Comparison of ENCODE assay signal across 8 cellular contexts in the genomic region with DNA sequence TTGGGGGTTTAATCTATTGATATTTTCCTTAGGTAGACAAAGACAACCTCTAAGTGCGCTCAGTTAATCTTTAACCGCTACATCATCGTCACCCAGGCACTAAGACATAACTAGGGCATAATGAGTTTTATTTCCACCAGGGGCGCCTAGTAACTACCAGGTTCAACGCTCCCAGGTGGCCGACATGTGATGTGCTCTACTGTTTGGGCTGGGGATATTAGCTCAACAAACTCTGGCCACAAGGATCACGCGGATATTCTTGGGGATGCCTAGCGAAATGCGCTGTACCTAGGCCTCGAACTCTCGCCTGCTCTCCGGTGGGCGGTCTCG. TPM values are rescaled to one million over a fixed set of nuclear protein-coding genes. Genes with fewer than 3 reads are reported as not detected.
DNase-seq lines count a peak whose midpoint lies in the region; ATAC-seq and TF ChIP-seq lines count a peak whose summit lies in the region.

No MANE protein-coding gene starts in this region.

- DNase-seq in AG04449 (ENCODE audit: low read depth, low spot score) (no peak), NCI-H146 (lab: John Stamatoyannopoulos, UW) (peak; percentile 60), WTC11 (ENCODE audit: low spot score) (no peak), endothelial cell (ENCODE audit: low spot score) (no peak), natural killer cell (no peak), NCI-H187 treated with DMSO at 0.1 percent for 48 hours (lab: John Stamatoyannopoulos, UW) (no peak)

- H3K27me3 Mint-ChIP-seq in WTC11 (ENCODE audit: low read depth) = no peaks in the 10 kb centered on the region
- H3K27me3 Mint-ChIP-seq in endothelial cell (ENCODE audit: unreplicated experiment) = no peaks in the 10 kb centered on the region
- no peaks in the 10 kb centered on the region for H3K27me3 Mint-ChIP-seq in natural killer cell (ENCODE audit: low read depth in 2 of 2)

- peaks cover 48% of the 10 kb centered on the region for H3K4me1 Mint-ChIP-seq in WTC11
- peaks cover 40% of the 10 kb centered on the region for H3K4me1 Mint-ChIP-seq in endothelial cell (ENCODE audit: unreplicated experiment)
- peaks cover 56 to 58% of the 10 kb centered on the region in 2 donors for H3K4me1 Mint-ChIP-seq in natural killer cell

- H3K36me3 Mint-ChIP-seq in WTC11 (peaks cover 6% of the 10 kb centered on the region; the same call in 1 of the 2 replicates), endothelial cell (ENCODE audit: low read depth, unreplicated experiment) (peaks cover 7% of the 10 kb centered on the region), natural killer cell (no peaks in the 10 kb centered on the region)

- peak overlapping the region; percentile 98 for H3K4me3 ChIP-seq in AG04449 (ENCODE audit: low read depth, low read length)

- CTCF ChIA-PET in AG04449 (lab: Yijun Ruan, JAX) (interaction anchor here (1.0 to 1.5 kb wide), 3 partner anchors 9 to 77 kb away, joined by 3 to 5 read pairs (median 3); no protein-coding TSS in a partner anchor), WTC11 (lab: Charles Lee) (interaction anchor here (0.9 to 1.9 kb wide), 9 partner anchors 11 to 423 kb away, joined by 3 to 6 read pairs (median 4); a partner anchor contains a TSS)

- H3K27ac Mint-ChIP-seq in WTC11 (peak overlapping the region; percentile 99), endothelial cell (ENCODE audit: unreplicated experiment) (peak overlapping the region; percentile 87), natural killer cell (peak overlapping the region; percentile 99)

- H3K4me3 Mint-ChIP-seq in WTC11 = peak overlapping the region; percentile 96
- H3K4me3 Mint-ChIP-seq in endothelial cell (ENCODE audit: unreplicated experiment) = peak overlapping the region; percentile 96
- H3K4me3 Mint-ChIP-seq in natural killer cell = peak overlapping the region; percentile 99

- peaks cover 13% of the 10 kb centered on the region for H3K9me3 Mint-ChIP-seq in WTC11
- H3K9me3 Mint-ChIP-seq in endothelial cell (ENCODE audit: unreplicated experiment) = no peaks in the 10 kb centered on the region
- no peaks in the 10 kb centered on the region for H3K9me3 Mint-ChIP-seq in natural killer cell

- POLR2A ChIA-PET in AG04449 (lab: Yijun Ruan, JAX) = interaction anchor here (0.7 to 1.2 kb wide), 4 partner anchors 34 to 152 kb away, joined by 3 to 5 read pairs (median 4); a partner anchor contains a TSS
- POLR2A ChIA-PET in WTC11 (lab: Charles Lee) = interaction anchor here (0.6 to 1.2 kb wide), 5 partner anchors 9 to 152 kb away, joined by 3 to 7 read pairs (median 3); a partner anchor contains a TSS

- TF ChIP-seq CTCF in AG04449 (IDR thresholded peaks at IDR 0.05; ENCODE audit: insufficient read depth, low read length, missing control alignments) (peak; percentile 28), WTC11 (IDR thresholded peaks at IDR 0.05) (no peak), endothelial cell (IDR thresholded peaks at IDR 0.05; ENCODE audit: unreplicated experiment) (peak; percentile 41), natural killer cell (IDR thresholded peaks at IDR 0.05) (peak; percentile 54)

- intact Hi-C loops in natural killer cell (cut with micrococcal nuclease) = loop anchor here (2.0 kb wide), 4 partner anchors 76 to 370 kb away; a partner anchor contains a TSS

- ATAC-seq in GM18499 (IDR thresholded peaks at IDR 0.05; ENCODE audit: insufficient read depth, unreplicated experiment) (peak; percentile 37), HG02885 (IDR thresholded peaks at IDR 0.05; ENCODE audit: poor library complexity, unreplicated experiment) (peak; percentile 47), WTC11 (peak; percentile 12), natural killer cell (peak; percentile 49 to 67 (median 49))

TF ChIP-seq in WTC11, 78 proteins besides CTCF, POLR2A, EP300 and RAD21 (continues in another document):
- TF ChIP-seq FOXJ3 (CRISPR knock-in tag; IDR thresholded peaks at IDR 0.05; ENCODE audit: borderline replicate concordance) (no peak), CBFB (CRISPR knock-in tag; IDR thresholded peaks at IDR 0.05; ENCODE audit: low read depth) (no peak), TCF7 (CRISPR knock-in tag; IDR thresholded peaks at IDR 0.05; ENCODE audit: low read depth) (0 out of 2 replicates have a peak, but pooled peaks have one; percentile 19), ATF1 (CRISPR knock-in tag; IDR thresholded peaks at IDR 0.05) (no peak), SOX15 (CRISPR knock-in tag; IDR thresholded peaks at IDR 0.05) (no peak)
- TF ChIP-seq, protein P1, sequence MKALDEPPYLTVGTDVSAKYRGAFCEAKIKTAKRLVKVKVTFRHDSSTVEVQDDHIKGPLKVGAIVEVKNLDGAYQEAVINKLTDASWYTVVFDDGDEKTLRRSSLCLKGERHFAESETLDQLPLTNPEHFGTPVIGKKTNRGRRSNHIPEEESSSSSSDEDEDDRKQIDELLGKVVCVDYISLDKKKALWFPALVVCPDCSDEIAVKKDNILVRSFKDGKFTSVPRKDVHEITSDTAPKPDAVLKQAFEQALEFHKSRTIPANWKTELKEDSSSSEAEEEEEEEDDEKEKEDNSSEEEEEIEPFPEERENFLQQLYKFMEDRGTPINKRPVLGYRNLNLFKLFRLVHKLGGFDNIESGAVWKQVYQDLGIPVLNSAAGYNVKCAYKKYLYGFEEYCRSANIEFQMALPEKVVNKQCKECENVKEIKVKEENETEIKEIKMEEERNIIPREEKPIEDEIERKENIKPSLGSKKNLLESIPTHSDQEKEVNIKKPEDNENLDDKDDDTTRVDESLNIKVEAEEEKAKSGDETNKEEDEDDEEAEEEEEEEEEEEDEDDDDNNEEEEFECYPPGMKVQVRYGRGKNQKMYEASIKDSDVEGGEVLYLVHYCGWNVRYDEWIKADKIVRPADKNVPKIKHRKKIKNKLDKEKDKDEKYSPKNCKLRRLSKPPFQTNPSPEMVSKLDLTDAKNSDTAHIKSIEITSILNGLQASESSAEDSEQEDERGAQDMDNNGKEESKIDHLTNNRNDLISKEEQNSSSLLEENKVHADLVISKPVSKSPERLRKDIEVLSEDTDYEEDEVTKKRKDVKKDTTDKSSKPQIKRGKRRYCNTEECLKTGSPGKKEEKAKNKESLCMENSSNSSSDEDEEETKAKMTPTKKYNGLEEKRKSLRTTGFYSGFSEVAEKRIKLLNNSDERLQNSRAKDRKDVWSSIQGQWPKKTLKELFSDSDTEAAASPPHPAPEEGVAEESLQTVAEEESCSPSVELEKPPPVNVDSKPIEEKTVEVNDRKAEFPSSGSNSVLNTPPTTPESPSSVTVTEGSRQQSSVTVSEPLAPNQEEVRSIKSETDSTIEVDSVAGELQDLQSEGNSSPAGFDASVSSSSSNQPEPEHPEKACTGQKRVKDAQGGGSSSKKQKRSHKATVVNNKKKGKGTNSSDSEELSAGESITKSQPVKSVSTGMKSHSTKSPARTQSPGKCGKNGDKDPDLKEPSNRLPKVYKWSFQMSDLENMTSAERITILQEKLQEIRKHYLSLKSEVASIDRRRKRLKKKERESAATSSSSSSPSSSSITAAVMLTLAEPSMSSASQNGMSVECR (CRISPR knock-in tag; IDR thresholded peaks at IDR 0.05; ENCODE audit: borderline replicate concordance) = no peak
- TF ChIP-seq, protein P2, sequence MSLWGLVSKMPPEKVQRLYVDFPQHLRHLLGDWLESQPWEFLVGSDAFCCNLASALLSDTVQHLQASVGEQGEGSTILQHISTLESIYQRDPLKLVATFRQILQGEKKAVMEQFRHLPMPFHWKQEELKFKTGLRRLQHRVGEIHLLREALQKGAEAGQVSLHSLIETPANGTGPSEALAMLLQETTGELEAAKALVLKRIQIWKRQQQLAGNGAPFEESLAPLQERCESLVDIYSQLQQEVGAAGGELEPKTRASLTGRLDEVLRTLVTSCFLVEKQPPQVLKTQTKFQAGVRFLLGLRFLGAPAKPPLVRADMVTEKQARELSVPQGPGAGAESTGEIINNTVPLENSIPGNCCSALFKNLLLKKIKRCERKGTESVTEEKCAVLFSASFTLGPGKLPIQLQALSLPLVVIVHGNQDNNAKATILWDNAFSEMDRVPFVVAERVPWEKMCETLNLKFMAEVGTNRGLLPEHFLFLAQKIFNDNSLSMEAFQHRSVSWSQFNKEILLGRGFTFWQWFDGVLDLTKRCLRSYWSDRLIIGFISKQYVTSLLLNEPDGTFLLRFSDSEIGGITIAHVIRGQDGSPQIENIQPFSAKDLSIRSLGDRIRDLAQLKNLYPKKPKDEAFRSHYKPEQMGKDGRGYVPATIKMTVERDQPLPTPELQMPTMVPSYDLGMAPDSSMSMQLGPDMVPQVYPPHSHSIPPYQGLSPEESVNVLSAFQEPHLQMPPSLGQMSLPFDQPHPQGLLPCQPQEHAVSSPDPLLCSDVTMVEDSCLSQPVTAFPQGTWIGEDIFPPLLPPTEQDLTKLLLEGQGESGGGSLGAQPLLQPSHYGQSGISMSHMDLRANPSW (CRISPR knock-in tag; conservative IDR thresholded peaks at IDR 0.05; ENCODE audit: low read depth) = no peak
- TF ChIP-seq, protein P3, sequence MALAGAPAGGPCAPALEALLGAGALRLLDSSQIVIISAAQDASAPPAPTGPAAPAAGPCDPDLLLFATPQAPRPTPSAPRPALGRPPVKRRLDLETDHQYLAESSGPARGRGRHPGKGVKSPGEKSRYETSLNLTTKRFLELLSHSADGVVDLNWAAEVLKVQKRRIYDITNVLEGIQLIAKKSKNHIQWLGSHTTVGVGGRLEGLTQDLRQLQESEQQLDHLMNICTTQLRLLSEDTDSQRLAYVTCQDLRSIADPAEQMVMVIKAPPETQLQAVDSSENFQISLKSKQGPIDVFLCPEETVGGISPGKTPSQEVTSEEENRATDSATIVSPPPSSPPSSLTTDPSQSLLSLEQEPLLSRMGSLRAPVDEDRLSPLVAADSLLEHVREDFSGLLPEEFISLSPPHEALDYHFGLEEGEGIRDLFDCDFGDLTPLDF (CRISPR knock-in tag; IDR thresholded peaks at IDR 0.05) = no peak

RNA-seq across cellular contexts. Expression of a gene that starts 0.9 kb away (rescaled TPM):
- total RNA-seq in WTC11 (2021) = 5.7 to 7.5 TPM (median 6.5 TPM) in 3 replicates
- total RNA-seq in endothelial cell (ENCODE audit: unreplicated experiment) = 11.4 TPM
- 10 to 100 TPM in 2 of 3 donors, 1 to 10 TPM in 1; 7.8 to 12.9 (median 10.5) TPM for total RNA-seq in natural killer cell
